ENCODE assay signal across 8 cellular contexts in genomic region chr15:60479711-60480110, GRCh38. TPM values are rescaled to one million over a fixed set of nuclear protein-coding genes. Genes with fewer than 3 reads are reported as not detected.
A peak's percentile ranks its signal among the peaks of the same experiment; 100 is the strongest.
DNase-seq lines count a peak whose midpoint lies in the region; ATAC-seq and TF ChIP-seq lines count a peak whose summit lies in the region.

No MANE protein-coding gene starts in this region.

- TF ChIP-seq CTCF in right atrium auricular region (IDR thresholded peaks at IDR 0.05) (no peak), liver (IDR thresholded peaks at IDR 0.05; ENCODE audit: low read depth, low read length, missing input control) (no peak), type B pancreatic cell (conservative IDR thresholded peaks at IDR 0.05) (no peak)

- intact Hi-C loops in left cardiac atrium (cut with DNase I), result no loop called here

- H3K4me1 Mint-ChIP-seq in activated naive CD8-positive, alpha-beta T cell treated with anti-CD3 and anti-CD28 coated beads for 36 hours, result peaks cover 60% of the 10 kb centered on the region
- peaks cover 33% of the 10 kb centered on the region for H3K4me1 Mint-ChIP-seq in type B pancreatic cell (ENCODE audit: unreplicated experiment)

- peak overlapping the region in 1 of 2 donors; percentile 81 for H3K9ac ChIP-seq in liver (ENCODE audit: low read depth in 1 of 2, low read length in 2 of 2)

- H3K36me3 ChIP-seq in right atrium auricular region (peaks cover 4% of the 10 kb centered on the region), liver (ENCODE audit: control insufficient read depth in 4 of 4, insufficient read depth in 3 of 4, low read depth in 1 of 4, low read length in 3 of 4) (no peaks in the 10 kb centered on the region)

- H3K4me3 ChIP-seq in right atrium auricular region (peak overlapping the region; percentile 73 to 79), liver (ENCODE audit: low read depth in 1 of 3, low read length in 3 of 3) (peak overlapping the region; percentile 68 to 76 (median 74))

- H3K4me1 ChIP-seq in right atrium auricular region, result peaks cover 0 to 30% of the 10 kb centered on the region in 2 donors
- peaks cover 15 to 48% (median 32%) of the 10 kb centered on the region in 4 donors for H3K4me1 ChIP-seq in liver (ENCODE audit: control insufficient read depth in 4 of 4, insufficient read depth in 4 of 4, low read length in 3 of 4)

- no peaks in the 10 kb centered on the region for H3K9me3 Mint-ChIP-seq in activated naive CD8-positive, alpha-beta T cell treated with anti-CD3 and anti-CD28 coated beads for 36 hours
- H3K9me3 Mint-ChIP-seq in type B pancreatic cell, result no peaks in the 10 kb centered on the region

- peaks cover 27% of the 10 kb centered on the region for H3K36me3 Mint-ChIP-seq in activated naive CD8-positive, alpha-beta T cell treated with anti-CD3 and anti-CD28 coated beads for 36 hours
- H3K36me3 Mint-ChIP-seq in type B pancreatic cell, result peaks cover 6% of the 10 kb centered on the region

- no peak for TF ChIP-seq RAD21 in liver (IDR thresholded peaks at IDR 0.05)

- H3K27ac Mint-ChIP-seq in activated naive CD8-positive, alpha-beta T cell treated with anti-CD3 and anti-CD28 coated beads for 36 hours, result peak overlapping the region; percentile 100
- peak overlapping the region; percentile 99 for H3K27ac Mint-ChIP-seq in type B pancreatic cell

- ATAC-seq in left cardiac atrium (no peak), HG03175 (IDR thresholded peaks at IDR 0.05; ENCODE audit: unreplicated experiment) (no peak), GM19463 (IDR thresholded peaks at IDR 0.05; ENCODE audit: unreplicated experiment) (no peak)

- peak overlapping the region; percentile 100 for H3K4me3 Mint-ChIP-seq in activated naive CD8-positive, alpha-beta T cell treated with anti-CD3 and anti-CD28 coated beads for 36 hours
- peak overlapping the region; percentile 100 for H3K4me3 Mint-ChIP-seq in type B pancreatic cell

- peaks cover 7% of the 10 kb centered on the region for H3K27me3 Mint-ChIP-seq in activated naive CD8-positive, alpha-beta T cell treated with anti-CD3 and anti-CD28 coated beads for 36 hours
- no peaks in the 10 kb centered on the region for H3K27me3 Mint-ChIP-seq in type B pancreatic cell

- DNase-seq in right atrium auricular region (ENCODE audit: low spot score), result no peak
- DNase-seq in left cardiac atrium, result no peak
- no peak for DNase-seq in activated naive CD8-positive, alpha-beta T cell treated with anti-CD3 and anti-CD28 coated beads for 36 hours
- no peak for DNase-seq in type B pancreatic cell (ENCODE audit: extremely low spot score, unreplicated experiment)
- DNase-seq in midbrain (lab: John Stamatoyannopoulos, UW), result no peak

- no peaks in the 10 kb centered on the region for H3K27me3 ChIP-seq in right atrium auricular region
- no peaks in the 10 kb centered on the region for H3K27me3 ChIP-seq in liver (ENCODE audit: control insufficient read depth in 4 of 4, insufficient read depth in 4 of 4, low read length in 3 of 4)

- H3K27ac ChIP-seq in right atrium auricular region, result peak overlapping the region in 1 of 2 donors; percentile 94
- H3K27ac ChIP-seq in liver (ENCODE audit: low read depth in 1 of 2, low read length in 2 of 2), result peak overlapping the region; percentile 91 to 93

- H3K9me3 ChIP-seq in right atrium auricular region, result no peaks in the 10 kb centered on the region
- H3K9me3 ChIP-seq in liver (ENCODE audit: control insufficient read depth in 4 of 4, low read length in 3 of 4), result no peaks in the 10 kb centered on the region

- WGBS in liver, result 65% methylated on average over 5 of the region's 5 CpGs

TF ChIP-seq in liver, 16 proteins besides CTCF, POLR2A, EP300 and RAD21:
- TF ChIP-seq FOXA1 (IDR thresholded peaks at IDR 0.05) (no peak), MAX (IDR thresholded peaks at IDR 0.05) (no peak), ATF3 (IDR thresholded peaks at IDR 0.05) (no peak), HNF4G (IDR thresholded peaks at IDR 0.05) (no peak), REST (IDR thresholded peaks at IDR 0.05) (no peak), YY1 (IDR thresholded peaks at IDR 0.05) (no peak), JUND (IDR thresholded peaks at IDR 0.05) (no peak), FOXA2 (IDR thresholded peaks at IDR 0.05) (no peak), EGR1 (IDR thresholded peaks at IDR 0.05; ENCODE audit: low read depth in 2 of 2) (no peak), TAF1 (conservative IDR thresholded peaks at IDR 0.05) (no peak), GABPA (IDR thresholded peaks at IDR 0.05 in 1 of 2, conservative IDR thresholded peaks at IDR 0.05 in 1 of 2) (no peak), HNF4A (conservative IDR thresholded peaks at IDR 0.05) (no peak)
TF ChIP-seq in liver: peak in this region for 0.

RNA-seq across cellular contexts. Expression of gene ICE2, which starts 0.8 kb away (rescaled TPM):
- 10 to 100 TPM; 10.6 to 12.6 TPM for total RNA-seq in right atrium auricular region
- total RNA-seq in left cardiac atrium, result 10 to 100 TPM; 29.0 to 29.6 TPM
- 10 to 100 TPM; 72.0 to 72.8 TPM for total RNA-seq in activated naive CD8-positive, alpha-beta T cell treated with anti-CD3 and anti-CD28 coated beads for 36 hours
- 10 to 100 TPM; 19.8 to 26.6 TPM for total RNA-seq in liver
- polyA plus RNA-seq in liver, result 10 to 100 TPM in 1 of 2 donors, 1 to 10 TPM in 1; 5.7 to 13.8 TPM
- total RNA-seq in type B pancreatic cell (ENCODE audit: low replicate concordance), result 51.1 and 67.1 TPM in 2 replicates
